Comparison of ENCODE assay signal across 1 cellular context in the genomic region with DNA sequence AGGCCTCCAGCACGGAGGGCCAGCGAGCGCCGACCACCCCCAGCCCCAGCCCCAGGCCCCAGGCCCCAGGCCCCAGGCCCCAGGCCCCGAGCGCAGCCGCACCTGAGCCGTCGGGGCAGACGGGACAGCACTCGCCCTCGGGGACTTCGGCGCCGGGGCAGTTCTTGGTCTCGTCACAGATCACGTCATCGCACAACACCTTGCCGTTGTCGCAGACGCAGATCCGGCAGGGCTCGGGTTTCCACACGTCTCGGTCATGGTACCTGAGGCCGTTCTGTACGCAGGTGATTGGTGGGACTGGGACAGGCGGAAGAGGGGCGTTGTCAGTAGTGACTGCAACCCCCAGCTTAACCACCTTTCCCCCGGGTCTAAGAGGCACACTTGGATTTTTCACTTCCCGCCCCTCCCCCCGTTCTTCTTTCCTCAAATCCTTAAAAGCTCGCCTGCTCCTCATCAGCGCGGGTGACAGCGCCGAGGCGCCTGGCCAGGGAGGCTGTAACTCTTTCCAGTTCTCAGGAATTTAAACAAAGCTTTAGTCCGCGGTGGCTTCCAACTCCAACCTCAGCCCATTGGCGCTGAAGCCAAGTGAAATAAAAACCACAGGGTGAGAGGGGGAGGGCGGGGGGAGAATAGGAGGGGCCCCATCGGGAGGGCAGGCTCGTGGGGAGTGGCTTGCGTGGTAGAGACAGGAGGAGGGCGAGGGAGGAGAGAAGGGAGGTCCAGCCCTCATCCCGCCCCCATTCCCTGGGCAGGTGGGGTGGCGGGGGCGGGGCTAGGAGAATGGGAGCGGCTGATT.
TF ChIP-seq lines count a peak whose summit lies in the region.

No MANE protein-coding gene starts in this region.

TF ChIP-seq in neural cell, 6 proteins besides CTCF, POLR2A, EP300 and RAD21:
- TF ChIP-seq TAF1 (IDR thresholded peaks at IDR 0.05; ENCODE audit: low read depth) (no peak), POLR2AphosphoS5 (IDR thresholded peaks at IDR 0.05) (no peak), EZH2 (IDR thresholded peaks at IDR 0.05; ENCODE audit: borderline replicate concordance, insufficient read depth, low read length, poor library complexity, severe bottlenecking) (no peak), SMC3 (conservative IDR thresholded peaks at IDR 0.05; ENCODE audit: poor library complexity) (no peak), MXI1 (conservative IDR thresholded peaks at IDR 0.05; ENCODE audit: poor library complexity, severe bottlenecking) (no peak)
- TF ChIP-seq, protein P1, sequence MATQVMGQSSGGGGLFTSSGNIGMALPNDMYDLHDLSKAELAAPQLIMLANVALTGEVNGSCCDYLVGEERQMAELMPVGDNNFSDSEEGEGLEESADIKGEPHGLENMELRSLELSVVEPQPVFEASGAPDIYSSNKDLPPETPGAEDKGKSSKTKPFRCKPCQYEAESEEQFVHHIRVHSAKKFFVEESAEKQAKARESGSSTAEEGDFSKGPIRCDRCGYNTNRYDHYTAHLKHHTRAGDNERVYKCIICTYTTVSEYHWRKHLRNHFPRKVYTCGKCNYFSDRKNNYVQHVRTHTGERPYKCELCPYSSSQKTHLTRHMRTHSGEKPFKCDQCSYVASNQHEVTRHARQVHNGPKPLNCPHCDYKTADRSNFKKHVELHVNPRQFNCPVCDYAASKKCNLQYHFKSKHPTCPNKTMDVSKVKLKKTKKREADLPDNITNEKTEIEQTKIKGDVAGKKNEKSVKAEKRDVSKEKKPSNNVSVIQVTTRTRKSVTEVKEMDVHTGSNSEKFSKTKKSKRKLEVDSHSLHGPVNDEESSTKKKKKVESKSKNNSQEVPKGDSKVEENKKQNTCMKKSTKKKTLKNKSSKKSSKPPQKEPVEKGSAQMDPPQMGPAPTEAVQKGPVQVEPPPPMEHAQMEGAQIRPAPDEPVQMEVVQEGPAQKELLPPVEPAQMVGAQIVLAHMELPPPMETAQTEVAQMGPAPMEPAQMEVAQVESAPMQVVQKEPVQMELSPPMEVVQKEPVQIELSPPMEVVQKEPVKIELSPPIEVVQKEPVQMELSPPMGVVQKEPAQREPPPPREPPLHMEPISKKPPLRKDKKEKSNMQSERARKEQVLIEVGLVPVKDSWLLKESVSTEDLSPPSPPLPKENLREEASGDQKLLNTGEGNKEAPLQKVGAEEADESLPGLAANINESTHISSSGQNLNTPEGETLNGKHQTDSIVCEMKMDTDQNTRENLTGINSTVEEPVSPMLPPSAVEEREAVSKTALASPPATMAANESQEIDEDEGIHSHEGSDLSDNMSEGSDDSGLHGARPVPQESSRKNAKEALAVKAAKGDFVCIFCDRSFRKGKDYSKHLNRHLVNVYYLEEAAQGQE (IDR thresholded peaks at IDR 0.05; ENCODE audit: borderline replicate concordance), result no peak
